8 cellular contexts compared by ENCODE assay signal in genomic region chr16:11977206-11978041, GRCh38. TPM values are rescaled to one million over a fixed set of nuclear protein-coding genes. Genes with fewer than 3 reads are reported as not detected.
DNase-seq lines count a peak whose midpoint lies in the region; ATAC-seq and TF ChIP-seq lines count a peak whose summit lies in the region.

No MANE protein-coding gene starts in this region.

- peaks cover 33% of the 10 kb centered on the region for H3K4me1 ChIP-seq in left ventricle myocardium inferior

- H3K27ac ChIP-seq in left ventricle myocardium inferior (replicated peaks) = peak overlapping the region; percentile 90

- H3K9me3 Mint-ChIP-seq in HFFc6 = peaks cover 4% of the 10 kb centered on the region; the same call in 1 of the 2 replicates
- H3K9me3 Mint-ChIP-seq in activated naive CD8-positive, alpha-beta T cell treated with anti-CD3 and anti-CD28 coated beads for 36 hours = no peaks in the 10 kb centered on the region

- H3K4me3 Mint-ChIP-seq in HFFc6 = peak overlapping the region; percentile 96
- H3K4me3 Mint-ChIP-seq in activated naive CD8-positive, alpha-beta T cell treated with anti-CD3 and anti-CD28 coated beads for 36 hours = peak overlapping the region; percentile 92

- peak overlapping the region; percentile 95 for H3K27ac Mint-ChIP-seq in HFFc6
- H3K27ac Mint-ChIP-seq in activated naive CD8-positive, alpha-beta T cell treated with anti-CD3 and anti-CD28 coated beads for 36 hours = peak overlapping the region; percentile 36

- H3K27me3 ChIP-seq in left ventricle myocardium inferior (ENCODE audit: low read depth) = no peaks in the 10 kb centered on the region

- no peaks in the 10 kb centered on the region for H3K9me3 ChIP-seq in left ventricle myocardium inferior (replicated peaks)

- peak; percentile 91 for DNase-seq in AG08395 (ENCODE audit: low spot score)
- peak; percentile 87 for DNase-seq in HFFc6
- peak; percentile 4 for DNase-seq in activated naive CD8-positive, alpha-beta T cell treated with anti-CD3 and anti-CD28 coated beads for 36 hours
- no peak for DNase-seq in left ventricle myocardium inferior
- DNase-seq in sciatic nerve (ENCODE audit: low spot score) = no peak
- DNase-seq in inferior parietal cortex (ENCODE audit: extremely low spot score) = no peak
- DNase-seq in hippocampal formation (lab: John Stamatoyannopoulos, UW) = no peak

- H3K4me3 ChIP-seq in left ventricle myocardium inferior = peak overlapping the region; percentile 93

- TF ChIP-seq CTCF in HFFc6 (IDR thresholded peaks at IDR 0.05) = no peak
- no peak for TF ChIP-seq CTCF in left ventricle myocardium inferior (IDR thresholded peaks at IDR 0.05; ENCODE audit: borderline replicate concordance)

- no peaks in the 10 kb centered on the region; the same call in 1 of the 2 replicates for H3K27me3 Mint-ChIP-seq in HFFc6 (ENCODE audit: insufficient read depth)
- H3K27me3 Mint-ChIP-seq in activated naive CD8-positive, alpha-beta T cell treated with anti-CD3 and anti-CD28 coated beads for 36 hours = no peaks in the 10 kb centered on the region

- peaks cover 20% of the 10 kb centered on the region for H3K36me3 Mint-ChIP-seq in HFFc6 (ENCODE audit: low read depth)
- H3K36me3 Mint-ChIP-seq in activated naive CD8-positive, alpha-beta T cell treated with anti-CD3 and anti-CD28 coated beads for 36 hours = peaks cover 2% of the 10 kb centered on the region

- no peaks in the 10 kb centered on the region for H3K36me3 ChIP-seq in left ventricle myocardium inferior

- ATAC-seq in sciatic nerve (peak; percentile 69), GM18502 (IDR thresholded peaks at IDR 0.05; ENCODE audit: poor library complexity, unreplicated experiment) (no peak)

- intact Hi-C loops in left ventricle myocardium inferior (cut with micrococcal nuclease) (no loop called here), sciatic nerve (cut with DNase I) (loop anchor here (10.0 kb wide), 1 partner anchor 87 kb away; no protein-coding TSS in a partner anchor)

- peaks cover 51% of the 10 kb centered on the region for H3K4me1 Mint-ChIP-seq in HFFc6 (ENCODE audit: low read depth)
- peaks cover 38% of the 10 kb centered on the region for H3K4me1 Mint-ChIP-seq in activated naive CD8-positive, alpha-beta T cell treated with anti-CD3 and anti-CD28 coated beads for 36 hours

RNA-seq across cellular contexts. Expression of gene SNX29, which starts 0.9 kb away (rescaled TPM):
- 10 to 100 TPM; 21.7 to 29.4 (median 26.5) TPM for total RNA-seq in HFFc6 (2021; fragmentation: NEBNext Ultra II Directional; extraction: Animal tissue kit (Norgen Biotek cat#: 25700))
- 1 to 10 TPM; 6.7 to 7.3 TPM for total RNA-seq in activated naive CD8-positive, alpha-beta T cell treated with anti-CD3 and anti-CD28 coated beads for 36 hours
- 13.2 TPM for total RNA-seq in left ventricle myocardium inferior
- total RNA-seq in sciatic nerve = 54.4 TPM

RNA-seq across cellular contexts. Expression of gene TNFRSF17, which starts 12.4 kb away (rescaled TPM):
- total RNA-seq in HFFc6 (2021; fragmentation: NEBNext Ultra II Directional; extraction: Animal tissue kit (Norgen Biotek cat#: 25700)) = under 1 TPM in 1 of 6 experiments, not detected in 5; 0.28 TPM
- not detected for total RNA-seq in activated naive CD8-positive, alpha-beta T cell treated with anti-CD3 and anti-CD28 coated beads for 36 hours
- total RNA-seq in left ventricle myocardium inferior = not detected
- total RNA-seq in sciatic nerve = not detected

RNA-seq across cellular contexts. Expression of gene NPIPB2, which starts 35.6 kb away (rescaled TPM):
- total RNA-seq in HFFc6 (2021; fragmentation: NEBNext Ultra II Directional; extraction: Animal tissue kit (Norgen Biotek cat#: 25700)) = 1 to 10 TPM; 4.4 to 6.8 (median 4.9) TPM
- 1 to 10 TPM; 6.2 to 6.9 TPM for total RNA-seq in activated naive CD8-positive, alpha-beta T cell treated with anti-CD3 and anti-CD28 coated beads for 36 hours
- total RNA-seq in left ventricle myocardium inferior = 0.77 TPM
- total RNA-seq in sciatic nerve = 11.9 TPM

Comparison
In these comparisons a context has a peak if more than half of its experiments do, and no peak if none do; other contexts are left out.
1. DNase-seq: peak in AG08395 (single experiment), HFFc6 (single experiment) and activated naive CD8-positive, alpha-beta T cell treated with anti-CD3 and anti-CD28 coated beads for 36 hours (single experiment); none in left ventricle myocardium inferior (single experiment), sciatic nerve (single experiment), inferior parietal cortex (single experiment) and hippocampal formation (0 of 2).